9 cellular contexts compared by ENCODE assay signal in genomic region chr12:25771062-25771461, GRCh38.
DNase-seq lines count a peak whose midpoint lies in the region; ATAC-seq and TF ChIP-seq lines count a peak whose summit lies in the region.
"Had no signal": no experiment of that assay in that cellular context is flagged by ENCODE, and none has a peak within 500 bp of the region (broad histone marks: within the 10 kb centered on the region; RNA-seq: fewer than 3 reads in every experiment).

No MANE protein-coding gene starts in this region.

- H3K4me3 ChIP-seq in transverse colon = no peak overlapping the region

- H3K27ac ChIP-seq in RWPE1 (peak overlapping the region; percentile 67), transverse colon (no peak overlapping the region)

- 9 to 37% methylated on average over 1 to 2 of the region's 2 CpGs for WGBS in transverse colon (ENCODE audit: low coverage in 1 of 2), 2 donors

- no peaks in the 10 kb centered on the region for H3K9me3 ChIP-seq in transverse colon

- POLR2A ChIA-PET in GM10248 (lab: Yijun Ruan, JAX) (no interaction called here), RWPE1 (lab: Yijun Ruan, JAX; ENCODE audit: low non-redundant PET) (no interaction called here)

- intact Hi-C loops in transverse colon (cut with DNase I; ENCODE audit: low total_unique reads) = no loop called here

- H3K4me1 ChIP-seq in transverse colon = peaks cover 0 to 2% (median 0%) of the 10 kb centered on the region in 4 donors

- ATAC-seq in HG03520 (IDR thresholded peaks at IDR 0.05; ENCODE audit: unreplicated experiment) = peak; percentile 64
- no peak for ATAC-seq in HG02981 (IDR thresholded peaks at IDR 0.05; ENCODE audit: unreplicated experiment)

- DNase-seq in GM10248 (ENCODE audit: extremely low spot score) (peak; percentile 15), RWPE1 (ENCODE audit: low spot score) (peak; percentile 40), fibroblast of gingiva (ENCODE audit: low read depth) (peak; percentile 85), transverse colon (no peak), amniotic stem cell (lab: John Stamatoyannopoulos, UW) (no peak)
- no peak for DNase-seq in activated effector memory CD4-positive, alpha-beta T cell treated with Interleukin-2 at 50 U/mL for 16 hours
- DNase-seq: effector CD8-positive, alpha-beta T cell had no signal

- no peak for TF ChIP-seq POLR2A in transverse colon (IDR thresholded peaks at IDR 0.05)

- no peak for TF ChIP-seq EP300 in transverse colon (IDR thresholded peaks at IDR 0.05; ENCODE audit: low read depth)

- CTCF ChIA-PET in GM10248 (lab: Yijun Ruan, JAX) = no interaction called here
- CTCF ChIA-PET in RWPE1 (lab: Yijun Ruan, JAX) = interaction anchor here (0.6 kb wide), 1 partner anchor 337 kb away, joined by 3 read pairs; no protein-coding TSS in a partner anchor

- in situ Hi-C loops in transverse colon (cut with MboI; ENCODE audit: low pct_ligation_motif_present in 1 of 4, low pct_unique_long_range_greater_than_20kb in 1 of 4, low sequenced_read_pairs in 3 of 4) = no loop called here

- no peaks in the 10 kb centered on the region for H3K27me3 ChIP-seq in transverse colon

- H3K36me3 ChIP-seq in transverse colon = no peaks in the 10 kb centered on the region

- TF ChIP-seq CTCF in GM10248 (IDR thresholded peaks at IDR 0.05; ENCODE audit: control extremely low read depth, extremely low read depth, low read depth, missing control alignments) (no peak), RWPE1 (conservative IDR thresholded peaks at IDR 0.05; ENCODE audit: low read depth) (no peak), transverse colon (IDR thresholded peaks at IDR 0.05) (no peak)

Comparison
In these comparisons a context has a peak if more than half of its experiments do, and no peak if none do; other contexts are left out.
1. DNase-seq: peak in GM10248 (single experiment), RWPE1 (single experiment) and fibroblast of gingiva (single experiment); none in transverse colon (single experiment), amniotic stem cell (single experiment) and activated effector memory CD4-positive, alpha-beta T cell treated with Interleukin-2 at 50 U/mL for 16 hours (single experiment).